In the genomic region with DNA sequence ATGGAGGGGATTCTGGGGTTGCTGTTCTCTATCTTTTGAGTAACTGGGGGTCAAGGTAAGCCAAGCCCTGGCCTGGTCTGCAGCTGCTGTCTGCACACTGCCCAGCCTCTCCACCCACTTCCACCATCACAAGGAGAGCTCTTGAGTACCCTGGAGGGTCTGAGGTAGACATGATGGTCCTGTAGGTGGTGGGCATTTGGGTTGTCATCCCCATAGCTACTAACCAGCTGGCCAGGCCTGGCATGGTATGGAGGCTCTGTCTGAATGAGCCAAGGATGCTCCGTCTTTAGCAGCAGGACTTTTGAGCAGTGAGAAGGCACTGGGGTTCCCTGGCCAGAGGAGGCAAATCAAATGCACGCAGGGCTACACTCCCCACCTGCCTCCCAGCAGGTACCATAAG, we compare ENCODE assay signal across 18 cellular contexts.
DNase-seq lines count a peak whose midpoint lies in the region; ATAC-seq and TF ChIP-seq lines count a peak whose summit lies in the region.
"Had no signal": no experiment of that assay in that cellular context is flagged by ENCODE, and none has a peak within 500 bp of the region (broad histone marks: within the 10 kb centered on the region; RNA-seq: fewer than 3 reads in every experiment).

No MANE protein-coding gene starts in this region.

- ATAC-seq in CD4-positive, alpha-beta T cell (ENCODE audit: poor library complexity): no peak
- ATAC-seq in T-helper 17 cell: no peak
- ATAC-seq in mucosa of descending colon: no peak
- ATAC-seq: HepG2 had no signal

- POLR2A ChIA-PET in CD4-positive, alpha-beta T cell (lab: Charles Lee): no interaction called here
- POLR2A ChIA-PET in CD4-positive, alpha-beta memory T cell (lab: Charles Lee; ENCODE audit: partially characterized antibody): interaction anchor here (1.0 to 1.6 kb wide), 4 partner anchors 25 to 188 kb away, joined by 3 to 6 read pairs (median 5); partner anchors contain the start of genes PIN4 and RTL5

- DNase-seq in CD4-positive, alpha-beta T cell: no peak
- DNase-seq in CD4-positive, alpha-beta memory T cell: no peak
- no peak for DNase-seq in T-helper 17 cell
- no peak for DNase-seq in immature natural killer cell
- DNase-seq in activated T-cell treated with anti-CD3 and anti-CD28 coated beads, Interleukin-2, amount 50 U/mL, for 24 hours: no peak
- DNase-seq in posterior cingulate gyrus: no peak
- no peak for DNase-seq in mucosa of descending colon
- no peak for DNase-seq in DMS114 treated with DMSO at 0.1 percent for 48 hours (lab: John Stamatoyannopoulos, UW; ENCODE audit: unreplicated experiment)
- DNase-seq: ACHN, BE2C, C1 segment of cervical spinal cord, COR-L47, DMS 273 treated with DMSO at 0.1 percent for 48 hours, H9, KBM-7 had no signal

- H3K36me3 ChIP-seq in CD4-positive, alpha-beta memory T cell (ENCODE audit: insufficient read depth, low read length): no peaks in the 10 kb centered on the region
- H3K36me3 ChIP-seq in mucosa of descending colon (ENCODE audit: low read depth): no peaks in the 10 kb centered on the region
- H3K36me3 ChIP-seq: BE2C had no signal

- H3K4me3 ChIP-seq in CD4-positive, alpha-beta memory T cell (ENCODE audit: low read length in 2 of 2): no peak overlapping the region
- no peak overlapping the region for H3K4me3 ChIP-seq in mucosa of descending colon

- no peaks in the 10 kb centered on the region for H3K36me3 Mint-ChIP-seq in CD4-positive, alpha-beta T cell (ENCODE audit: low read depth)
- H3K36me3 Mint-ChIP-seq in CD4-positive, alpha-beta memory T cell: no peaks in the 10 kb centered on the region
- H3K36me3 Mint-ChIP-seq in T-helper 17 cell (ENCODE audit: low read depth): no peaks in the 10 kb centered on the region
- H3K36me3 Mint-ChIP-seq in immature natural killer cell: peaks cover 0 to 6% (median 0%) of the 10 kb centered on the region in 3 donors
- no peaks in the 10 kb centered on the region for H3K36me3 Mint-ChIP-seq in activated T-cell treated with anti-CD3 and anti-CD28 coated beads, Interleukin-2, amount 50 U/mL, for 24 hours (ENCODE audit: low read depth)
- H3K36me3 Mint-ChIP-seq: CD4-positive, CD25-positive, alpha-beta regulatory T cell; IgD-negative memory B cell had no signal

- H3K27me3 ChIP-seq in CD4-positive, alpha-beta T cell (ENCODE audit: control insufficient read depth, insufficient read depth, low read length): no peaks in the 10 kb centered on the region
- H3K27me3 ChIP-seq in CD4-positive, alpha-beta memory T cell (ENCODE audit: insufficient read depth, low read length): no peaks in the 10 kb centered on the region
- H3K27me3 ChIP-seq: BE2C had no signal

- H3K27ac ChIP-seq in CD4-positive, alpha-beta T cell (ENCODE audit: low read depth, low read length): no peak overlapping the region
- peak overlapping the region; percentile 9 for H3K27ac ChIP-seq in CD4-positive, alpha-beta memory T cell (ENCODE audit: low read depth, low read length)

- no peaks in the 10 kb centered on the region for H3K27me3 Mint-ChIP-seq in CD4-positive, alpha-beta T cell
- no peaks in the 10 kb centered on the region for H3K27me3 Mint-ChIP-seq in CD4-positive, alpha-beta memory T cell
- H3K27me3 Mint-ChIP-seq in T-helper 17 cell (no peaks in the 10 kb centered on the region), immature natural killer cell (ENCODE audit: low read depth in 3 of 3) (peaks cover 8 to 12% (median 9%) of the 10 kb centered on the region in 3 donors)
- H3K27me3 Mint-ChIP-seq in activated T-cell treated with anti-CD3 and anti-CD28 coated beads, Interleukin-2, amount 50 U/mL, for 24 hours: peaks cover 50% of the 10 kb centered on the region

- H3K4me3 Mint-ChIP-seq in CD4-positive, alpha-beta T cell: no peak overlapping the region
- H3K4me3 Mint-ChIP-seq in CD4-positive, alpha-beta memory T cell: no peak overlapping the region
- H3K4me3 Mint-ChIP-seq in T-helper 17 cell: no peak overlapping the region
- peak overlapping the region; percentile 53 to 77 (median 66) for H3K4me3 Mint-ChIP-seq in immature natural killer cell
- no peak overlapping the region for H3K4me3 Mint-ChIP-seq in activated T-cell treated with anti-CD3 and anti-CD28 coated beads, Interleukin-2, amount 50 U/mL, for 24 hours
- H3K4me3 Mint-ChIP-seq: H9, IgD-negative memory B cell had no signal

- H3K27ac Mint-ChIP-seq in CD4-positive, alpha-beta T cell: peak overlapping the region; percentile 24
- peak overlapping the region in 5 of 7 donors; percentile 17 to 86 (median 53) for H3K27ac Mint-ChIP-seq in CD4-positive, alpha-beta memory T cell
- H3K27ac Mint-ChIP-seq in T-helper 17 cell (peak overlapping the region; percentile 60), immature natural killer cell (peak overlapping the region; percentile 86 to 97 (median 94))
- H3K27ac Mint-ChIP-seq in activated T-cell treated with anti-CD3 and anti-CD28 coated beads, Interleukin-2, amount 50 U/mL, for 24 hours: no peak overlapping the region
- H3K27ac Mint-ChIP-seq: H9 had no signal

- H3K4me1 Mint-ChIP-seq in CD4-positive, alpha-beta T cell (ENCODE audit: low read depth): peaks cover 12% of the 10 kb centered on the region
- peaks cover 5 to 33% (median 13%) of the 10 kb centered on the region in 4 donors for H3K4me1 Mint-ChIP-seq in CD4-positive, alpha-beta memory T cell
- peaks cover 12% of the 10 kb centered on the region for H3K4me1 Mint-ChIP-seq in T-helper 17 cell
- peaks cover 46 to 55% of the 10 kb centered on the region in 2 donors for H3K4me1 Mint-ChIP-seq in immature natural killer cell
- H3K4me1 Mint-ChIP-seq in activated T-cell treated with anti-CD3 and anti-CD28 coated beads, Interleukin-2, amount 50 U/mL, for 24 hours (ENCODE audit: low read depth): peaks cover 12% of the 10 kb centered on the region
- H3K4me1 Mint-ChIP-seq: IgD-negative memory B cell had no signal

- peaks cover 19% of the 10 kb centered on the region for H3K4me1 ChIP-seq in CD4-positive, alpha-beta memory T cell (ENCODE audit: insufficient read depth, low read length)
- H3K4me1 ChIP-seq in mucosa of descending colon (ENCODE audit: low read depth): no peaks in the 10 kb centered on the region
- H3K4me1 ChIP-seq: BE2C had no signal

- CTCF ChIA-PET in CD4-positive, alpha-beta T cell (lab: Charles Lee): no interaction called here
- CTCF ChIA-PET in CD4-positive, alpha-beta memory T cell (lab: Charles Lee; ENCODE audit: partially characterized antibody): interaction anchor here (1.1 to 1.8 kb wide), 3 partner anchors 29 to 139 kb away, joined by 3 to 6 read pairs (median 4); partner anchors contain the start of gene RTL5

- H3K9me3 ChIP-seq in CD4-positive, alpha-beta T cell (ENCODE audit: control insufficient read depth, low read length): no peaks in the 10 kb centered on the region
- no peaks in the 10 kb centered on the region for H3K9me3 ChIP-seq in CD4-positive, alpha-beta memory T cell (ENCODE audit: control insufficient read depth in 1 of 2, low read length in 2 of 2)
- H3K9me3 ChIP-seq in T-helper 17 cell (ENCODE audit: control insufficient read depth, low read length, poor library complexity, severe bottlenecking): no peaks in the 10 kb centered on the region
- no peaks in the 10 kb centered on the region for H3K9me3 ChIP-seq in mucosa of descending colon
- H3K9me3 ChIP-seq: BE2C had no signal

- intact Hi-C loops in CD4-positive, alpha-beta T cell (cut with DNase I, micrococcal nuclease): no loop called here
- intact Hi-C loops in CD4-positive, alpha-beta memory T cell (cut with micrococcal nuclease): no loop called here
- intact Hi-C loops in posterior cingulate gyrus (cut with DNase I) (no loop called here), mucosa of descending colon (cut with DNase I, micrococcal nuclease) (no loop called here)

- no peaks in the 10 kb centered on the region for H3K9me3 Mint-ChIP-seq in CD4-positive, alpha-beta T cell
- no peaks in the 10 kb centered on the region for H3K9me3 Mint-ChIP-seq in CD4-positive, alpha-beta memory T cell
- H3K9me3 Mint-ChIP-seq in immature natural killer cell: peaks cover 0 to 4% (median 0%) of the 10 kb centered on the region in 6 donors
- H3K9me3 Mint-ChIP-seq in activated T-cell treated with anti-CD3 and anti-CD28 coated beads, Interleukin-2, amount 50 U/mL, for 24 hours: no peaks in the 10 kb centered on the region
- H3K9me3 Mint-ChIP-seq: CD4-positive, CD25-positive, alpha-beta regulatory T cell; IgD-negative memory B cell had no signal

- no peak for TF ChIP-seq CTCF in CD4-positive, alpha-beta T cell (IDR thresholded peaks at IDR 0.05)
- no peak for TF ChIP-seq CTCF in mucosa of descending colon (IDR thresholded peaks at IDR 0.05)

Comparison
In these comparisons a context has a peak if more than half of its experiments do, and no peak if none do; other contexts are left out.
1. H3K4me3 Mint-ChIP-seq: peak in immature natural killer cell (5 of 5); none in CD4-positive, alpha-beta T cell (single experiment), CD4-positive, alpha-beta memory T cell (0 of 8), T-helper 17 cell (single experiment) and activated T-cell treated with anti-CD3 and anti-CD28 coated beads, Interleukin-2, amount 50 U/mL, for 24 hours (single experiment).